Comparison of ENCODE assay signal across 10 cellular contexts in genomic region chr3:52090131-52090548, GRCh38. TPM values are rescaled to one million over a fixed set of nuclear protein-coding genes. Genes with fewer than 3 reads are reported as not detected.
A peak's percentile ranks its signal among the peaks of the same experiment; 100 is the strongest.
DNase-seq lines count a peak whose midpoint lies in the region; ATAC-seq, FAIRE-seq and TF ChIP-seq lines count a peak whose summit lies in the region.
"Had no signal": no experiment of that assay in that cellular context is flagged by ENCODE, and none has a peak within 500 bp of the region (broad histone marks: within the 10 kb centered on the region; RNA-seq: fewer than 3 reads in every experiment).

No MANE protein-coding gene starts in this region.

- H3K4me3 ChIP-seq in ascending aorta (no peak overlapping the region), spleen (no peak overlapping the region)

- ATAC-seq in GM19467 (IDR thresholded peaks at IDR 0.05; ENCODE audit: unreplicated experiment) (no peak), GM21529 (IDR thresholded peaks at IDR 0.05; ENCODE audit: unreplicated experiment) (no peak), HG03565 (IDR thresholded peaks at IDR 0.05; ENCODE audit: unreplicated experiment) (no peak)

- 73 to 81% (median 78%) methylated on average over 7 of the region's 7 CpGs for WGBS in spleen, 5 donors

- no peak for TF ChIP-seq CTCF in ascending aorta (IDR thresholded peaks at IDR 0.05)
- TF ChIP-seq CTCF in spleen (IDR thresholded peaks at IDR 0.05 in 8 of 11, conservative IDR thresholded peaks at IDR 0.05 in 3 of 11): no peak

- H3K36me3 ChIP-seq in ascending aorta (no peaks in the 10 kb centered on the region), spleen (peaks cover 0 to 21% (median 0%) of the 10 kb centered on the region in 6 donors)

- intact Hi-C loops in ascending aorta (cut with DNase I): loop anchor here (1.0 to 2.0 kb wide), 5 partner anchors 19 to 71 kb away; partner anchors contain the start of gene POC1A
- intact Hi-C loops in spleen (cut with DNase I; ENCODE audit: low total_unique reads): no loop called here

- H3K9me3 ChIP-seq in ascending aorta (no peaks in the 10 kb centered on the region), spleen (no peaks in the 10 kb centered on the region)

- peaks cover 31 to 41% of the 10 kb centered on the region in 2 donors for H3K4me1 ChIP-seq in ascending aorta
- peaks cover 0 to 42% (median 25%) of the 10 kb centered on the region in 6 donors for H3K4me1 ChIP-seq in spleen

- TF ChIP-seq POLR2A in H54 (IDR thresholded peaks at IDR 0.05; ENCODE audit: low read depth, low read length) (no peak), spleen (IDR thresholded peaks at IDR 0.05) (no peak)

- peak; percentile 38 for FAIRE-seq in H54 (lab: Jason Lieb, UNC)

- DNase-seq in H54 (ENCODE audit: insufficient read length, low spot score) (peak; percentile 61), ascending aorta (ENCODE audit: low spot score in 2 of 2) (peak in 1 of 2 donors; percentile 93), hepatic stellate cell (ENCODE audit: low spot score) (peak; percentile 91), spleen (peak; percentile 54), NCI-H1436 (lab: John Stamatoyannopoulos, UW) (no peak)
- DNase-seq: stimulated activated CD4-positive, alpha-beta T cell treated with anti-CD3 and anti-CD28 coated beads, Interleukin-12 subunit alpha, Interleukin-12 subunit beta, amount 100 ng/mL, for 4 hours had no signal

- peak overlapping the region; percentile 98 to 99 for H3K27ac ChIP-seq in ascending aorta
- H3K27ac ChIP-seq in spleen: no peak overlapping the region
- H3K27ac ChIP-seq: HL-60 had no signal

- H3K27me3 ChIP-seq in ascending aorta (no peaks in the 10 kb centered on the region), spleen (replicated peaks in 1 of 7) (no peaks in the 10 kb centered on the region)

RNA-seq across cellular contexts. Expression of gene DUSP7, which starts 33.8 kb away (rescaled TPM):
- 76.5 TPM for total RNA-seq in ascending aorta
- total RNA-seq in spleen: 10 to 100 TPM; 31.5 to 68.6 (median 42.6) TPM
- 10 to 100 TPM in 1 of 3 donors, 1 to 10 TPM in 2; 5.4 to 20.1 (median 6.9) TPM for polyA plus RNA-seq in spleen

Comparison
In these comparisons a context has a peak if more than half of its experiments do, and no peak if none do; other contexts are left out.
1. H3K27ac ChIP-seq: peak in ascending aorta (2 of 2); none in spleen (0 of 8).